ENCODE assay signal across 10 cellular contexts in the genomic region with DNA sequence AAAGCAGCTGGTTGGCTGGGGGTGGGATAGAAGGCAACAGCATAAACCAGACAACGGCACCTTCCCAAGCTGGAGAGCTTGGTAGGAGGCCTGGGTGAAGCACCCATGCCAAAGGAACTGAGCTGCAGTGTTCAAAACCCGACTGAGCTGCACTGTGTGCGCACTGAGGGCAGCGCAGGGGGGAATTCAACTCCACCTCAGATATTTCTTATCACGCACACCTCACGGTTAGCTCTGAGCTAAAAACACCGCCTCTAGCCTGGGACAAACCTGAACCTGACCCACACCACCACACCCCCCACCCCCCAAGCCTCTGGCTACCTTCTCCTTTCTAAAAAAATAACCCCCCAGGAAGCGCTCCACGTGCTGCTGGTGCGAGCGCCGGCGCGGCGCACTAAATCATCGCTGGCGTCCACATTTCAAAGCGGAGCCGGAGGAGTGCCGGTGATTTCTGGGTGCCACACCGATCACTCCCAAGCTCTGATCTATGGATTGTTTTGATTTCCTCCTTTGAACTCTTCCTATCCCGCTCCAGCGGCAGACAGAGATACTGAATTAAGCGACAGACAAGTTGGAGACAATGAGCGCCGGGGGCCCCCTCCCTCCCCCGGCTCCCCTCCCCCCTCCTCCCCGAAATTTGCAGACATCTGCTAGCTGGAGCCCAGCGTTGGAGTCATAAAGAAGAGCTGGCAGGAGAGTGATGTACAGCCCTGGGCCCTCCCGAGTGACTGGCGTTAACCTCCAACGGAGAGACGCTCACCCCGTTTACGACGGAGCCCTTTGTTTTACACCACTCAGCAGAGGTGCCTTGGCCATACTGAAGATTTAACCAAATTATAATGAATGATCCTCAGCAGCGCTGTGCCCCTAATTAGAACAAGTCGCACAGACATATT.
DNase-seq lines count a peak whose midpoint lies in the region; ATAC-seq and TF ChIP-seq lines count a peak whose summit lies in the region.
"Had no signal": no experiment of that assay in that cellular context is flagged by ENCODE, and none has a peak within 500 bp of the region (broad histone marks: within the 10 kb centered on the region; RNA-seq: fewer than 3 reads in every experiment).

No MANE protein-coding gene starts in this region.

- H3K36me3 ChIP-seq in ascending aorta = no peaks in the 10 kb centered on the region
- H3K36me3 ChIP-seq: prostate gland had no signal

- H3K27me3 ChIP-seq in ascending aorta = peaks cover 6% of the 10 kb centered on the region

- peak; percentile 40 for ATAC-seq in activated CD4-positive, alpha-beta T cell treated with anti-CD3 and anti-CD28 coated beads for 36 hours
- ATAC-seq in stimulated activated naive CD8-positive, alpha-beta T cell treated with anti-CD3 and anti-CD28 coated beads, Interleukin-15, amount 100 ng/mL, for 72 hours = no peak
- ATAC-seq in natural killer cell treated with Interleukin-12 subunit alpha and Interleukin-12 subunit beta and Interleukin-15 and Interleukin-18, amount 100 ng/mL, for 72 hours = no peak

- peak overlapping the region; percentile 63 for H3K4me3 Mint-ChIP-seq in activated CD4-positive, alpha-beta T cell treated with anti-CD3 and anti-CD28 coated beads for 36 hours
- H3K4me3 Mint-ChIP-seq in stimulated activated naive CD8-positive, alpha-beta T cell treated with anti-CD3 and anti-CD28 coated beads, Interleukin-15, amount 100 ng/mL, for 72 hours = peak overlapping the region; percentile 67 to 69
- no peak overlapping the region for H3K4me3 Mint-ChIP-seq in natural killer cell treated with Interleukin-12 subunit alpha and Interleukin-12 subunit beta and Interleukin-15 and Interleukin-18, amount 100 ng/mL, for 72 hours

- no peaks in the 10 kb centered on the region for H3K4me1 ChIP-seq in ascending aorta
- H3K4me1 ChIP-seq: prostate gland had no signal

- H3K9me3 ChIP-seq in ascending aorta = no peaks in the 10 kb centered on the region
- H3K9me3 ChIP-seq: prostate gland had no signal

- intact Hi-C loops in activated CD4-positive, alpha-beta T cell treated with anti-CD3 and anti-CD28 coated beads for 36 hours (cut with DNase I, micrococcal nuclease) = loop anchor here (1.0 kb wide), 1 partner anchor 86 kb away; no protein-coding TSS in a partner anchor
- intact Hi-C loops in ascending aorta (cut with DNase I) = loop anchor here (2.0 kb wide), 1 partner anchor 86 kb away; a partner anchor contains a TSS

- peak overlapping the region; percentile 12 to 52 for H3K4me3 ChIP-seq in ascending aorta
- H3K4me3 ChIP-seq: prostate gland had no signal

- DNase-seq in activated CD4-positive, alpha-beta T cell treated with anti-CD3 and anti-CD28 coated beads for 36 hours = peak; percentile 36
- DNase-seq in activated CD4-positive, alpha-beta T cell treated with anti-CD3 and anti-CD28 coated beads for 1 hour = no peak
- DNase-seq in ascending aorta (ENCODE audit: low spot score in 2 of 2) (no peak), iris pigment epithelial cell (ENCODE audit: low read depth) (peak; percentile 24), GM10248 (ENCODE audit: extremely low spot score) (no peak), NOMO-1 treated with DMSO at 0.1 percent for 48 hours (lab: John Stamatoyannopoulos, UW; ENCODE audit: unreplicated experiment) (no peak)
- no peak for DNase-seq in stimulated activated naive CD8-positive, alpha-beta T cell treated with anti-CD3 and anti-CD28 coated beads, Interleukin-15, amount 100 ng/mL, for 72 hours
- no peak for DNase-seq in natural killer cell treated with Interleukin-12 subunit alpha and Interleukin-12 subunit beta and Interleukin-15 and Interleukin-18, amount 100 ng/mL, for 72 hours (ENCODE audit: low spot score)
- DNase-seq: activated CD4-positive, alpha-beta T cell treated with anti-CD3 and anti-CD28 coated beads, Interleukin-2, amount 50 U/mL, for 4 hours had no signal

- no peak overlapping the region for H3K27ac Mint-ChIP-seq in activated CD4-positive, alpha-beta T cell treated with anti-CD3 and anti-CD28 coated beads for 36 hours
- H3K27ac Mint-ChIP-seq in stimulated activated naive CD8-positive, alpha-beta T cell treated with anti-CD3 and anti-CD28 coated beads, Interleukin-15, amount 100 ng/mL, for 72 hours = no peak overlapping the region
- H3K27ac Mint-ChIP-seq in natural killer cell treated with Interleukin-12 subunit alpha and Interleukin-12 subunit beta and Interleukin-15 and Interleukin-18, amount 100 ng/mL, for 72 hours = no peak overlapping the region

- H3K36me3 Mint-ChIP-seq in activated CD4-positive, alpha-beta T cell treated with anti-CD3 and anti-CD28 coated beads for 36 hours (ENCODE audit: low read depth) = no peaks in the 10 kb centered on the region
- H3K36me3 Mint-ChIP-seq in natural killer cell treated with Interleukin-12 subunit alpha and Interleukin-12 subunit beta and Interleukin-15 and Interleukin-18, amount 100 ng/mL, for 72 hours = no peaks in the 10 kb centered on the region

- POLR2A ChIA-PET in activated CD4-positive, alpha-beta T cell treated with anti-CD3 and anti-CD28 coated beads for 36 hours (lab: Charles Lee) = no interaction called here
- POLR2A ChIA-PET in GM10248 (lab: Yijun Ruan, JAX) = no interaction called here

- H3K4me1 Mint-ChIP-seq in activated CD4-positive, alpha-beta T cell treated with anti-CD3 and anti-CD28 coated beads for 36 hours = peaks cover 24% of the 10 kb centered on the region
- peaks cover 33% of the 10 kb centered on the region for H3K4me1 Mint-ChIP-seq in stimulated activated naive CD8-positive, alpha-beta T cell treated with anti-CD3 and anti-CD28 coated beads, Interleukin-15, amount 100 ng/mL, for 72 hours
- H3K4me1 Mint-ChIP-seq in natural killer cell treated with Interleukin-12 subunit alpha and Interleukin-12 subunit beta and Interleukin-15 and Interleukin-18, amount 100 ng/mL, for 72 hours (ENCODE audit: low read depth in 2 of 2) = peaks cover 22 to 27% of the 10 kb centered on the region in 2 donors

- no peak overlapping the region for H3K27ac ChIP-seq in ascending aorta
- H3K27ac ChIP-seq: prostate gland had no signal

- CTCF ChIA-PET in activated CD4-positive, alpha-beta T cell treated with anti-CD3 and anti-CD28 coated beads for 36 hours (lab: Charles Lee) = interaction anchor here (0.8 to 1.9 kb wide), 5 partner anchors 37 to 102 kb away, joined by 3 to 14 read pairs (median 4); no protein-coding TSS in a partner anchor
- CTCF ChIA-PET in GM10248 (lab: Yijun Ruan, JAX) = interaction anchor here (0.8 to 1.6 kb wide), 3 partner anchors 37 to 102 kb away, joined by 3 to 10 read pairs (median 3); a partner anchor contains a TSS

- H3K9me3 Mint-ChIP-seq in activated CD4-positive, alpha-beta T cell treated with anti-CD3 and anti-CD28 coated beads for 36 hours (ENCODE audit: low read depth) = no peaks in the 10 kb centered on the region
- no peaks in the 10 kb centered on the region for H3K9me3 Mint-ChIP-seq in stimulated activated naive CD8-positive, alpha-beta T cell treated with anti-CD3 and anti-CD28 coated beads, Interleukin-15, amount 100 ng/mL, for 72 hours
- no peaks in the 10 kb centered on the region for H3K9me3 Mint-ChIP-seq in natural killer cell treated with Interleukin-12 subunit alpha and Interleukin-12 subunit beta and Interleukin-15 and Interleukin-18, amount 100 ng/mL, for 72 hours

- H3K27me3 Mint-ChIP-seq in activated CD4-positive, alpha-beta T cell treated with anti-CD3 and anti-CD28 coated beads for 36 hours = peaks cover 39% of the 10 kb centered on the region
- H3K27me3 Mint-ChIP-seq in stimulated activated naive CD8-positive, alpha-beta T cell treated with anti-CD3 and anti-CD28 coated beads, Interleukin-15, amount 100 ng/mL, for 72 hours = peaks cover 12% of the 10 kb centered on the region
- peaks cover 42 to 55% of the 10 kb centered on the region in 2 donors for H3K27me3 Mint-ChIP-seq in natural killer cell treated with Interleukin-12 subunit alpha and Interleukin-12 subunit beta and Interleukin-15 and Interleukin-18, amount 100 ng/mL, for 72 hours

- TF ChIP-seq CTCF in ascending aorta (IDR thresholded peaks at IDR 0.05) = no peak
- TF ChIP-seq CTCF in GM10248 (IDR thresholded peaks at IDR 0.05; ENCODE audit: control extremely low read depth, extremely low read depth, low read depth, missing control alignments) = no peak

Comparison
In these comparisons a context has a peak if more than half of its experiments do, and no peak if none do; other contexts are left out.
1. DNase-seq: peak in activated CD4-positive, alpha-beta T cell treated with anti-CD3 and anti-CD28 coated beads for 36 hours (single experiment) and iris pigment epithelial cell (single experiment); none in activated CD4-positive, alpha-beta T cell treated with anti-CD3 and anti-CD28 coated beads for 1 hour (single experiment), ascending aorta (0 of 2), stimulated activated naive CD8-positive, alpha-beta T cell treated with anti-CD3 and anti-CD28 coated beads, Interleukin-15, amount 100 ng/mL, for 72 hours (0 of 2), natural killer cell treated with Interleukin-12 subunit alpha and Interleukin-12 subunit beta and Interleukin-15 and Interleukin-18, amount 100 ng/mL, for 72 hours (single experiment), GM10248 (single experiment) and NOMO-1 treated with DMSO at 0.1 percent for 48 hours (single experiment).